Comparison of ENCODE assay signal across 1 cellular context in genomic region chr16:30651124-30652004, GRCh38.
TF ChIP-seq lines count a peak whose summit lies in the region.

No MANE protein-coding gene starts in this region.

TF ChIP-seq in HepG2, 621 proteins besides CTCF, POLR2A, EP300 and RAD21 (continues in another document):
- TF ChIP-seq ZNF143 (CRISPR knock-in tag; IDR thresholded peaks at IDR 0.05) (no peak; the same call in 1 of the 2 replicates), ZBTB7A (CRISPR knock-in tag; IDR thresholded peaks at IDR 0.05) (no peak), BCLAF1 (IDR thresholded peaks at IDR 0.05) (no peak), ZNF124 (CRISPR knock-in tag; IDR thresholded peaks at IDR 0.05) (no peak), THYN1 (CRISPR knock-in tag; IDR thresholded peaks at IDR 0.05; ENCODE audit: borderline replicate concordance, low read depth) (0 out of 2 replicates have a peak, but pooled peaks have one; percentile 55), ZFP82 (CRISPR knock-in tag; IDR thresholded peaks at IDR 0.05; ENCODE audit: borderline replicate concordance) (peak; percentile 77; the same call in 1 of the 2 replicates), ZBTB2 (CRISPR knock-in tag; IDR thresholded peaks at IDR 0.05; ENCODE audit: low read depth) (0 out of 2 replicates have a peak, but pooled peaks have one; percentile 23), ZNF263 (CRISPR knock-in tag; IDR thresholded peaks at IDR 0.05) (peak; percentile 76), MIXL1 (CRISPR knock-in tag; IDR thresholded peaks at IDR 0.05) (no peak), ZNF207 (IDR thresholded peaks at IDR 0.05; ENCODE audit: borderline replicate concordance) (no peak), ZNF607 (CRISPR knock-in tag; IDR thresholded peaks at IDR 0.05; ENCODE audit: borderline replicate concordance) (peak; percentile 60; the same call in 1 of the 2 replicates), FOXA1 (IDR thresholded peaks at IDR 0.05) (no peak), FOXA1 (CRISPR knock-in tag; IDR thresholded peaks at IDR 0.05) (0 out of 2 replicates have a peak, but pooled peaks have one; percentile 3), ZNF816 (CRISPR knock-in tag; IDR thresholded peaks at IDR 0.05; ENCODE audit: borderline replicate concordance) (no peak), ATF7-NPFF (CRISPR knock-in tag; IDR thresholded peaks at IDR 0.05; ENCODE audit: low read depth) (no peak; the same call in 1 of the 2 replicates), ZNF546 (CRISPR knock-in tag; conservative IDR thresholded peaks at IDR 0.05) (peak; percentile 28; the same call in 1 of the 2 replicates), ZNF549 (CRISPR knock-in tag; IDR thresholded peaks at IDR 0.05) (no peak), ZNF138 (CRISPR knock-in tag; IDR thresholded peaks at IDR 0.05; ENCODE audit: low read depth) (no peak), GPBP1L1 (CRISPR knock-in tag; IDR thresholded peaks at IDR 0.05) (no peak), TFDP2 (CRISPR knock-in tag; IDR thresholded peaks at IDR 0.05) (peak; percentile 84), USF2 (IDR thresholded peaks at IDR 0.05; ENCODE audit: low read depth, low read length) (no peak), USF2 (CRISPR knock-in tag; IDR thresholded peaks at IDR 0.05; ENCODE audit: borderline replicate concordance) (no peak), ZNF205 (CRISPR knock-in tag; IDR thresholded peaks at IDR 0.05) (no peak; the same call in 1 of the 2 replicates), ZNF740 (CRISPR knock-in tag; IDR thresholded peaks at IDR 0.05) (peak; percentile 62; the same call in 1 of the 2 replicates), PRPF4 (IDR thresholded peaks at IDR 0.05; ENCODE audit: low read depth, low read length, poor library complexity, severe bottlenecking) (no peak), YY1 (IDR thresholded peaks at IDR 0.05; ENCODE audit: insufficient read depth, insufficient replicate concordance, low read depth, low read length) (peak; percentile 79), CAMTA2 (CRISPR knock-in tag; IDR thresholded peaks at IDR 0.05; ENCODE audit: borderline replicate concordance) (no peak; the same call in 1 of the 2 replicates), ZNF710 (CRISPR knock-in tag; IDR thresholded peaks at IDR 0.05; ENCODE audit: borderline replicate concordance) (no peak), ZNF430 (CRISPR knock-in tag; IDR thresholded peaks at IDR 0.05) (peak; percentile 87), ZNF503 (CRISPR knock-in tag; IDR thresholded peaks at IDR 0.05) (peak; percentile 45; the same call in 1 of the 2 replicates), RBFOX2 (IDR thresholded peaks at IDR 0.05; ENCODE audit: low read depth, low read length) (peak; percentile 68), CCDC6 (CRISPR knock-in tag; IDR thresholded peaks at IDR 0.05) (no peak), E2F2 (CRISPR knock-in tag; IDR thresholded peaks at IDR 0.05; ENCODE audit: borderline replicate concordance) (peak; percentile 42; the same call in 1 of the 2 replicates), ZNF543 (CRISPR knock-in tag; IDR thresholded peaks at IDR 0.05) (no peak), RARA (CRISPR knock-in tag; IDR thresholded peaks at IDR 0.05) (no peak), ZNF501 (CRISPR knock-in tag; IDR thresholded peaks at IDR 0.05) (peak; percentile 30), ZBTB39 (CRISPR knock-in tag; IDR thresholded peaks at IDR 0.05) (no peak), ZNF691 (CRISPR knock-in tag; IDR thresholded peaks at IDR 0.05; ENCODE audit: borderline replicate concordance, low read depth) (peak; percentile 36; the same call in 1 of the 2 replicates), ZSCAN25 (CRISPR knock-in tag; IDR thresholded peaks at IDR 0.05) (no peak), RELA (CRISPR knock-in tag; IDR thresholded peaks at IDR 0.05) (no peak), PHF8 (CRISPR knock-in tag; IDR thresholded peaks at IDR 0.05) (peak; percentile 56), ZNF564 (CRISPR knock-in tag; IDR thresholded peaks at IDR 0.05) (peak; percentile 70)
